ENCODE assay signal across 8 cellular contexts in genomic region chr12:76879710-76880025, GRCh38. TPM values are rescaled to one million over a fixed set of nuclear protein-coding genes. Genes with fewer than 3 reads are reported as not detected.
DNase-seq lines count a peak whose midpoint lies in the region; ATAC-seq and TF ChIP-seq lines count a peak whose summit lies in the region.

No MANE protein-coding gene starts in this region.

- H3K27me3 ChIP-seq in Karpas-422 (ENCODE audit: low read length) (no peaks in the 10 kb centered on the region), dorsolateral prefrontal cortex (no peaks in the 10 kb centered on the region)

- no peak for DNase-seq in Karpas-422
- DNase-seq in dorsolateral prefrontal cortex = no peak
- no peak for DNase-seq in natural killer cell treated with Interleukin-12 subunit alpha and Interleukin-12 subunit beta and Interleukin-15 and Interleukin-18, amount 100 ng/mL, for 72 hours (ENCODE audit: low spot score)
- DNase-seq in DMS114 treated with DMSO at 0.1 percent for 48 hours (lab: John Stamatoyannopoulos, UW; ENCODE audit: unreplicated experiment) = no peak
- DNase-seq in 8988T = no peak
- DNase-seq in inferior parietal cortex (ENCODE audit: extremely low spot score) = no peak

- no peaks in the 10 kb centered on the region for H4K20me1 ChIP-seq in Karpas-422 (ENCODE audit: insufficient read depth, low read depth, low read length)

- H3K4me3 ChIP-seq in Karpas-422 (ENCODE audit: low read length) = peak overlapping the region; percentile 66; the same call in 1 of the 2 replicates
- peak overlapping the region in 58 of 59 donors; percentile 57 to 93 (median 78) for H3K4me3 ChIP-seq in dorsolateral prefrontal cortex

- H3K4me2 ChIP-seq in Karpas-422 (ENCODE audit: low read depth, low read length, poor library complexity, severe bottlenecking) = peak overlapping the region; percentile 77

- no peak for TF ChIP-seq CTCF in C4-2B (conservative IDR thresholded peaks at IDR 0.05)
- peak in 3 of 56 donors; percentile 1 to 4 (median 1) for TF ChIP-seq CTCF in dorsolateral prefrontal cortex (IDR thresholded peaks at IDR 0.05 in 54 of 56, conservative IDR thresholded peaks at IDR 0.05 in 2 of 56; ENCODE audit: low read depth in 1 of 56, partially characterized antibody in 56 of 56)

- no peaks in the 10 kb centered on the region for H3K36me3 Mint-ChIP-seq in natural killer cell treated with Interleukin-12 subunit alpha and Interleukin-12 subunit beta and Interleukin-15 and Interleukin-18, amount 100 ng/mL, for 72 hours

- no peak overlapping the region for H3K9ac ChIP-seq in Karpas-422 (ENCODE audit: low read length)

- no peak for ATAC-seq in natural killer cell treated with Interleukin-12 subunit alpha and Interleukin-12 subunit beta and Interleukin-15 and Interleukin-18, amount 100 ng/mL, for 72 hours
- no peak for ATAC-seq in GM21576 (IDR thresholded peaks at IDR 0.05; ENCODE audit: unreplicated experiment)

- H3K36me3 ChIP-seq in Karpas-422 (ENCODE audit: insufficient read depth, low read length) = no peaks in the 10 kb centered on the region

- H3K4me1 Mint-ChIP-seq in natural killer cell treated with Interleukin-12 subunit alpha and Interleukin-12 subunit beta and Interleukin-15 and Interleukin-18, amount 100 ng/mL, for 72 hours (ENCODE audit: low read depth in 2 of 2) = peaks cover 7 to 10% of the 10 kb centered on the region in 2 donors

- intact Hi-C loops in dorsolateral prefrontal cortex (cut with DNase I) = no loop called here

- peak overlapping the region in 1 of 2 donors; percentile 33 for H3K27ac Mint-ChIP-seq in natural killer cell treated with Interleukin-12 subunit alpha and Interleukin-12 subunit beta and Interleukin-15 and Interleukin-18, amount 100 ng/mL, for 72 hours

- H2AFZ ChIP-seq in Karpas-422 (ENCODE audit: low read length) = 0 out of 2 replicates have a peak overlapping the region, but pooled peaks have one; percentile 65

- no peaks in the 10 kb centered on the region for H3K9me3 ChIP-seq in Karpas-422 (ENCODE audit: low read length)

- H3K79me2 ChIP-seq in Karpas-422 (ENCODE audit: low read length) = no peaks in the 10 kb centered on the region

- peaks cover 14% of the 10 kb centered on the region for H3K4me1 ChIP-seq in Karpas-422 (ENCODE audit: low read length)

- peaks cover 39 to 50% of the 10 kb centered on the region in 2 donors for H3K27me3 Mint-ChIP-seq in natural killer cell treated with Interleukin-12 subunit alpha and Interleukin-12 subunit beta and Interleukin-15 and Interleukin-18, amount 100 ng/mL, for 72 hours

- no peaks in the 10 kb centered on the region for H3K9me2 ChIP-seq in Karpas-422 (replicated peaks; ENCODE audit: insufficient read depth, low read length)

- no peaks in the 10 kb centered on the region for H3K9me3 Mint-ChIP-seq in natural killer cell treated with Interleukin-12 subunit alpha and Interleukin-12 subunit beta and Interleukin-15 and Interleukin-18, amount 100 ng/mL, for 72 hours

- H3K27ac ChIP-seq in C4-2B = peak overlapping the region; percentile 77
- no peak overlapping the region for H3K27ac ChIP-seq in Karpas-422 (ENCODE audit: low read length)
- peak overlapping the region in 50 of 59 donors; percentile 35 to 91 (median 72) for H3K27ac ChIP-seq in dorsolateral prefrontal cortex

- H3K4me3 Mint-ChIP-seq in natural killer cell treated with Interleukin-12 subunit alpha and Interleukin-12 subunit beta and Interleukin-15 and Interleukin-18, amount 100 ng/mL, for 72 hours = peak overlapping the region; percentile 86

RNA-seq across cellular contexts. Expression of gene CSRP2, which starts 0.8 kb away (rescaled TPM):
- not detected in 2 replicates for total RNA-seq in Karpas-422 (2014; rRNA removed; shearing (Covaris generic); ENCODE audit: low replicate concordance)
- 10 to 100 TPM; 13.5 to 65.4 (median 26.9) TPM for total RNA-seq in dorsolateral prefrontal cortex
- under 1 TPM in 1 of 2 donors, not detected in 1; 0.33 TPM for total RNA-seq in natural killer cell treated with Interleukin-12 subunit alpha and Interleukin-12 subunit beta and Interleukin-15 and Interleukin-18, amount 100 ng/mL, for 72 hours

Comparison
In these comparisons a context has a peak if more than half of its experiments do, and no peak if none do; other contexts are left out.
1. RNA of gene CSRP2, which starts 0.8 kb away (total RNA-seq): 13.5 to 65.4 TPM in dorsolateral prefrontal cortex; 0.33 TPM in natural killer cell treated with Interleukin-12 subunit alpha and Interleukin-12 subunit beta and Interleukin-15 and Interleukin-18, amount 100 ng/mL, for 72 hours and not detected in Karpas-422; every median in the first group is over 10 times any median in the second.